Comparison of ENCODE assay signal across 7 cellular contexts in the genomic region with DNA sequence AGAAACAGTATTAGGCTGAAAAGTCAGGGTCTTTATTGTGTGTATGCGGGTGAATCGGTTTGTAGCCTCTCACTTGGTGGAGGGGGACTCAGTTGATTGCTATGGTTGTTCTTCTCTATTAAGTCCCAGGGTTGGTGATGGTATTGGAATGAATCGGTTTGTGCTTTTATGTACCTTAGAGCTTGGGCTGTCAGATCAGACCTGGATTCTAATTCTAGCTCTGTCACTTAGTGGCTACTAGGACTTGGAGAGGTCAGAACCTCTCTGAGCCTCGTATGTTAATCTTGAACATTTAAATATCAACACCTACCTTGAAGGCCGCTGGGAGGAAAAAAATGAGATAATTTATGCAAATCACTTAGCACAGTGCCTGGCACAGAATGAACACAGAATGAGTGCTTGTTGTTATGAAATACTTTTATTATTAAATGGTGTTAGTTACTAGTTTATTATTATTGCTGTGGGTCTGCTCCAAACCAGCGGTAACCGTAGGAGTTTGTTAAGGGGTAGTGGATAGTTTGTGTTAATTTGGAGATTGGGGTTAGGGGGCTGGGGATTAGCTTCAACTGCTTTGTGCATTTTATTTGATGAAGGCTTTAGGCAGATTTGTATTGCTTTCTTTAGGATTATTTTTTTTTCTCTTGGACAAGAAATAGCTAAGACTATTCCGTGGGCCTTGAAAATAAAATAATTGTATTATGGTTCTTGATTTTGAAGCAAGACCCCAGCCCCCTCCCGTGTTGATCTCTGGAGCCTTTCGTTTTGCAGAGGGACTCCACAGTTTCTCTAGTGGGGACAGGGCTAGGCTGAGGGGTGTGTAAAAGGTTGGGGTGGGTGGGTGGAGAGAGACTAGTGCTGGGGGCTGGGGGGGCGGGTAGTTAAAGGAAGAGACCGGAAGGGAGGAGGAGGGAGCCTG. TPM values are rescaled to one million over a fixed set of nuclear protein-coding genes. Genes with fewer than 3 reads are reported as not detected.
DNase-seq lines count a peak whose midpoint lies in the region; ATAC-seq and TF ChIP-seq lines count a peak whose summit lies in the region.

No MANE protein-coding gene starts in this region.

- no peaks in the 10 kb centered on the region for H4K20me1 ChIP-seq in OCI-LY1 (ENCODE audit: insufficient read depth, low read length)
- peaks cover 27% of the 10 kb centered on the region for H4K20me1 ChIP-seq in osteoblast (ENCODE audit: insufficient read depth, low read length)

- DNase-seq in ecto neural progenitor cell (ENCODE audit: low spot score) (peak; percentile 60), osteoblast (ENCODE audit: insufficient read length, low spot score, missing footprints) (peak; percentile 71), lower leg skin (ENCODE audit: low spot score in 2 of 2) (no peak)

- H3K9ac ChIP-seq in OCI-LY1 (ENCODE audit: low read length) = peak overlapping the region; percentile 79

- H3K79me2 ChIP-seq in OCI-LY1 (ENCODE audit: insufficient read depth, low read length) (no peaks in the 10 kb centered on the region), osteoblast (ENCODE audit: insufficient read depth, low read length) (peaks cover 16% of the 10 kb centered on the region)

- ATAC-seq in HG03460 (IDR thresholded peaks at IDR 0.05; ENCODE audit: unreplicated experiment) = no peak
- ATAC-seq in HG02798 (IDR thresholded peaks at IDR 0.05; ENCODE audit: poor library complexity, unreplicated experiment) = no peak

- no peaks in the 10 kb centered on the region; the same call in 1 of the 2 replicates for H3K36me3 ChIP-seq in OCI-LY1 (ENCODE audit: insufficient read depth, low read length)
- H3K36me3 ChIP-seq in osteoblast (ENCODE audit: insufficient read depth, low read length) = peaks cover 9% of the 10 kb centered on the region

- TF ChIP-seq POLR2A in GM19099 (IDR thresholded peaks at IDR 0.05; ENCODE audit: extremely low read depth, insufficient read length, low read depth) (peak; percentile 27), lower leg skin (IDR thresholded peaks at IDR 0.05) (no peak)

- no peaks in the 10 kb centered on the region for H3K9me2 ChIP-seq in OCI-LY1 (ENCODE audit: low read depth, low read length)

- H3K4me2 ChIP-seq in OCI-LY1 (ENCODE audit: low read length) = peak overlapping the region; percentile 79
- H3K4me2 ChIP-seq in osteoblast (ENCODE audit: insufficient read depth, low read length) = peak overlapping the region; percentile 86

- peaks cover 10% of the 10 kb centered on the region; the same call in 1 of the 2 replicates for H3F3A ChIP-seq in OCI-LY1 (ENCODE audit: insufficient read depth, low read length)

- no peak for TF ChIP-seq CTCF in OCI-LY1 (IDR thresholded peaks at IDR 0.05; ENCODE audit: low read length)
- TF ChIP-seq CTCF in osteoblast (IDR thresholded peaks at IDR 0.05; ENCODE audit: extremely low read depth, low read depth, low read length) = no peak
- no peak for TF ChIP-seq CTCF in lower leg skin (IDR thresholded peaks at IDR 0.05)

- intact Hi-C loops in lower leg skin (cut with DNase I; ENCODE audit: low total_unique reads) = no loop called here

- peak overlapping the region; percentile 95 for H3K27ac ChIP-seq in OCI-LY1 (ENCODE audit: low read depth, low read length, poor library complexity, severe bottlenecking)
- H3K27ac ChIP-seq in osteoblast (ENCODE audit: low read depth, low read length) = peak overlapping the region; percentile 89

- 5 to 7% methylated on average over 11 to 12 of the region's 12 CpGs for WGBS in lower leg skin, 2 donors

- no peaks in the 10 kb centered on the region for H3K9me3 ChIP-seq in OCI-LY1 (ENCODE audit: low read length)
- H3K9me3 ChIP-seq in osteoblast (ENCODE audit: low read depth, low read length) = no peaks in the 10 kb centered on the region

- H3K4me3 ChIP-seq in OCI-LY1 (ENCODE audit: low read depth, low read length, poor library complexity, severe bottlenecking) = peak overlapping the region; percentile 68
- H3K4me3 ChIP-seq in osteoblast (ENCODE audit: insufficient read depth, low read length) = peak overlapping the region; percentile 75
- no peak overlapping the region for H3K4me3 ChIP-seq in lower leg skin (ENCODE audit: low read depth, poor library complexity, severe bottlenecking)

- H2AFZ ChIP-seq in OCI-LY1 (ENCODE audit: low read length) (no peak overlapping the region), osteoblast (ENCODE audit: low read length) (peak overlapping the region; percentile 5)

- no peaks in the 10 kb centered on the region for H3K27me3 ChIP-seq in OCI-LY1 (ENCODE audit: insufficient read depth, low read length)
- H3K27me3 ChIP-seq in osteoblast (ENCODE audit: insufficient read depth, low read length) = no peaks in the 10 kb centered on the region

- peaks cover 54% of the 10 kb centered on the region for H3K4me1 ChIP-seq in OCI-LY1 (ENCODE audit: insufficient read depth, low read length, severe bottlenecking)
- peaks cover 48% of the 10 kb centered on the region for H3K4me1 ChIP-seq in osteoblast (ENCODE audit: insufficient read depth, low read length)

RNA-seq across cellular contexts. Expression of a gene that starts 3.6 kb away (rescaled TPM):
- 5.6 and 12.3 TPM in 2 replicates for total RNA-seq in osteoblast
- 10 to 100 TPM; 12.5 to 30.9 (median 18.0) TPM for total RNA-seq in lower leg skin

RNA-seq across cellular contexts. Expression of a gene that starts 17.2 kb away (rescaled TPM):
- total RNA-seq in osteoblast (0.29 and 0.36 TPM in 2 replicates), lower leg skin (1 to 10 TPM in 3 of 4 donors, under 1 TPM in 1; 0.91 to 5.9 (median 3.4) TPM)

RNA-seq across cellular contexts. Expression of a gene that starts 19.7 kb away (rescaled TPM):
- total RNA-seq in osteoblast (25.3 and 29.7 TPM in 2 replicates), lower leg skin (100 to 1,000 TPM in 1 of 4 donors, 10 to 100 TPM in 3; 56.8 to 101 (median 91.3) TPM)

RNA-seq across cellular contexts. Expression of a gene that starts 20.2 kb away (rescaled TPM):
- 8.3 and 10.5 TPM in 2 replicates for total RNA-seq in osteoblast
- total RNA-seq in lower leg skin = 10 to 100 TPM in 1 of 4 donors, 1 to 10 TPM in 3; 7.0 to 14.1 (median 9.1) TPM

RNA-seq across cellular contexts. Expression of a gene that starts 51.0 kb away (rescaled TPM):
- 95.2 and 97.0 TPM in 2 replicates for total RNA-seq in osteoblast
- total RNA-seq in lower leg skin = 10 to 100 TPM; 36.8 to 71.1 (median 54.8) TPM

Comparison
In these comparisons a context has a peak if more than half of its experiments do, and no peak if none do; other contexts are left out.
1. DNase-seq: peak in ecto neural progenitor cell (single experiment) and osteoblast (single experiment); none in lower leg skin (0 of 2).